ENCODE assay signal across 26 cellular contexts in the genomic region with DNA sequence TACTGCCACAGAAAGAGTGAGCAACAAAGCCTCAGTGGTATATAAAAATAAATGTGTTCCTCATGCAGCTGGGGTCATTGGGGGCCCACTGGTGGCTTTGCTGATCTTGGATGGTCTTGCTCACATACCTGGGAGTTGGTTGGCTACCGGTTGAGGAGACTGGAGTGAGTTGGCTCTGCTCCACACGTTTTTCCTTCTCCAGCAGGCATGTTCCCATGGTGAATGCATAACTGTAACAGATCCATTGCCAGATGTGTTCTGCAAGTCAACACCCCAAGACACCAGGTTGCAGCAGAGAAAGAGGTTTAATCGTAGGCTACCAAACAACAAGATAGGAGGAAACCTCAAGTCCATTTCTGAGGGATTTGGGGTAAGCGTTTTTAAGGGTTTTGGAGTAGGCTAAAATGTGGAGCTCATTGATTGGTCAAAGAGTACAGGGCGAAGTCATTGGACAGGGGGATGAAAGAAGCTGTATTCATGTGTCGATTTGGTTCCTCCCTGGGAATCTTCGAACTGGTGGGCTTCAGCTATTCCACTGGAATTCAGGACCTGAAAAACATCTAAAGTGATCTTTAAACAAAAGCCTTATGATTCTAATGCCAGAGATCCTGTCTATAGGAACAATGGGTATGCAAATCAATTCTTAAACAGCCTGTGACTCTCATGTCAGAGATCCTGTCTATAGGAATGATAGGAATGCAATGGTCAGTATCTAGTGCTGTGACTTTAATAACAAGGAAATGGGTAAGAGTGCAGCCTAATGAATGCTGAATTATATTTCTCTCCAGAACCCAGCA.
DNase-seq lines count a peak whose midpoint lies in the region; ATAC-seq and TF ChIP-seq lines count a peak whose summit lies in the region.
"Had no signal": no experiment of that assay in that cellular context is flagged by ENCODE, and none has a peak within 500 bp of the region (broad histone marks: within the 10 kb centered on the region; RNA-seq: fewer than 3 reads in every experiment).

No MANE protein-coding gene starts in this region.

- intact Hi-C loops in upper lobe of right lung (cut with DNase I): no loop called here

- no peak for TF ChIP-seq CTCF in upper lobe of right lung (IDR thresholded peaks at IDR 0.05)

- H3K4me1 ChIP-seq in upper lobe of right lung: no peaks in the 10 kb centered on the region
- H3K4me1 ChIP-seq: A549, foreskin keratinocyte, Peyer's patch had no signal

- H3K9me3 ChIP-seq in T-helper 17 cell (ENCODE audit: control insufficient read depth, low read length, poor library complexity, severe bottlenecking): no peaks in the 10 kb centered on the region
- H3K9me3 ChIP-seq in upper lobe of right lung: no peaks in the 10 kb centered on the region
- H3K9me3 ChIP-seq: A549, Peyer's patch had no signal

- peaks cover 7% of the 10 kb centered on the region for H3K9me3 Mint-ChIP-seq in activated T-cell treated with anti-CD3 and anti-CD28 coated beads, Interleukin-2, amount 50 U/mL, for 24 hours
- no peaks in the 10 kb centered on the region for H3K9me3 Mint-ChIP-seq in activated T-cell treated with anti-CD3 and anti-CD28 coated beads, Interleukin-2, amount 50 U/mL, for 4 hours
- H3K9me3 Mint-ChIP-seq in effector memory CD8-positive, alpha-beta T cell: peaks cover 0 to 3% of the 10 kb centered on the region in 2 donors
- H3K9me3 Mint-ChIP-seq: nephron had no signal

- H3K4me1 Mint-ChIP-seq in activated T-cell treated with anti-CD3 and anti-CD28 coated beads, Interleukin-2, amount 50 U/mL, for 24 hours (ENCODE audit: low read depth): peaks cover 66% of the 10 kb centered on the region
- H3K4me1 Mint-ChIP-seq in activated T-cell treated with anti-CD3 and anti-CD28 coated beads, Interleukin-2, amount 50 U/mL, for 4 hours (ENCODE audit: low read depth): peaks cover 17% of the 10 kb centered on the region
- peaks cover 14% of the 10 kb centered on the region for H3K4me1 Mint-ChIP-seq in T-helper 17 cell
- H3K4me1 Mint-ChIP-seq in effector memory CD8-positive, alpha-beta T cell (ENCODE audit: low read depth in 2 of 2): peaks cover 20 to 31% of the 10 kb centered on the region in 2 donors
- H3K4me1 Mint-ChIP-seq: nephron had no signal

- H3K27me3 Mint-ChIP-seq in activated T-cell treated with anti-CD3 and anti-CD28 coated beads, Interleukin-2, amount 50 U/mL, for 24 hours: peaks cover 17% of the 10 kb centered on the region
- peaks cover 6% of the 10 kb centered on the region for H3K27me3 Mint-ChIP-seq in activated T-cell treated with anti-CD3 and anti-CD28 coated beads, Interleukin-2, amount 50 U/mL, for 4 hours (ENCODE audit: low read depth)
- no peaks in the 10 kb centered on the region for H3K27me3 Mint-ChIP-seq in T-helper 17 cell
- no peaks in the 10 kb centered on the region for H3K27me3 Mint-ChIP-seq in effector memory CD8-positive, alpha-beta T cell

- peaks cover 2% of the 10 kb centered on the region for H3K36me3 Mint-ChIP-seq in activated T-cell treated with anti-CD3 and anti-CD28 coated beads, Interleukin-2, amount 50 U/mL, for 24 hours (ENCODE audit: low read depth)
- no peaks in the 10 kb centered on the region for H3K36me3 Mint-ChIP-seq in activated T-cell treated with anti-CD3 and anti-CD28 coated beads, Interleukin-2, amount 50 U/mL, for 4 hours (ENCODE audit: insufficient read depth)
- H3K36me3 Mint-ChIP-seq in T-helper 17 cell (ENCODE audit: low read depth): no peaks in the 10 kb centered on the region
- H3K36me3 Mint-ChIP-seq in effector memory CD8-positive, alpha-beta T cell (ENCODE audit: insufficient read depth): peaks cover 2% of the 10 kb centered on the region

- DNase-seq in activated T-cell treated with anti-CD3 and anti-CD28 coated beads, Interleukin-2, amount 50 U/mL, for 24 hours: no peak
- no peak for DNase-seq in activated T-cell treated with anti-CD3 and anti-CD28 coated beads, Interleukin-2, amount 50 U/mL, for 4 hours
- DNase-seq in T-helper 17 cell: no peak
- DNase-seq in effector memory CD8-positive, alpha-beta T cell: no peak
- DNase-seq in stimulated activated CD8-positive, alpha-beta memory T cell treated with anti-CD3 and anti-CD28 coated beads, Interleukin-4, amount 100 ng/mL, for 48 hours: peak; percentile 41
- no peak for DNase-seq in SIG-M5 treated with dmso at 0.1 percent for 504 hours (lab: John Stamatoyannopoulos, UW; ENCODE audit: unreplicated experiment)
- no peak for DNase-seq in upper lobe of right lung
- DNase-seq: amygdala; DMS 273 treated with DMSO at 0.1 percent for 48 hours; foreskin keratinocyte; HFFc6; hippocampal formation; KG1; left cardiac atrium; mesenchymal stem cell; MV-4-11; NCI-H1930; Peyer's patch; stimulated activated CD4-positive, alpha-beta T cell treated with anti-CD3 and anti-CD28 coated beads, Interleukin-1b, Interleukin-23, amount 100 ng/mL, for 48 hours; T-helper 9 cell had no signal

- peak overlapping the region; percentile 44 for H3K4me3 Mint-ChIP-seq in activated T-cell treated with anti-CD3 and anti-CD28 coated beads, Interleukin-2, amount 50 U/mL, for 24 hours
- H3K4me3 Mint-ChIP-seq in activated T-cell treated with anti-CD3 and anti-CD28 coated beads, Interleukin-2, amount 50 U/mL, for 4 hours: no peak overlapping the region
- no peak overlapping the region for H3K4me3 Mint-ChIP-seq in T-helper 17 cell
- H3K4me3 Mint-ChIP-seq in effector memory CD8-positive, alpha-beta T cell: peak overlapping the region in 1 of 2 donors; percentile 50
- H3K4me3 Mint-ChIP-seq: HFFc6, nephron had no signal

- no peak overlapping the region for H3K27ac ChIP-seq in upper lobe of right lung
- H3K27ac ChIP-seq: A549, cardiac muscle cell, epithelial cell of prostate, foreskin keratinocyte, Peyer's patch had no signal

- H3K4me3 ChIP-seq in upper lobe of right lung: no peak overlapping the region
- H3K4me3 ChIP-seq: A549, cardiac muscle cell, Peyer's patch had no signal

- no peaks in the 10 kb centered on the region for H3K36me3 ChIP-seq in upper lobe of right lung
- H3K36me3 ChIP-seq: cardiac muscle cell, Peyer's patch had no signal

- H3K27me3 ChIP-seq in upper lobe of right lung: no peaks in the 10 kb centered on the region
- H3K27me3 ChIP-seq: cardiac muscle cell, foreskin keratinocyte, Peyer's patch had no signal

- H3K27ac Mint-ChIP-seq in activated T-cell treated with anti-CD3 and anti-CD28 coated beads, Interleukin-2, amount 50 U/mL, for 24 hours: peak overlapping the region; percentile 93
- peak overlapping the region; percentile 71 for H3K27ac Mint-ChIP-seq in T-helper 17 cell
- H3K27ac Mint-ChIP-seq in effector memory CD8-positive, alpha-beta T cell: peak overlapping the region; percentile 87 to 91
- H3K27ac Mint-ChIP-seq: HFFc6, nephron, progenitor cell of endocrine pancreas had no signal

- no peak for ATAC-seq in activated T-cell treated with anti-CD3 and anti-CD28 coated beads, Interleukin-2, amount 50 U/mL, for 4 hours
- no peak for ATAC-seq in T-helper 17 cell
- no peak for ATAC-seq in effector memory CD8-positive, alpha-beta T cell (replicated peaks)
- ATAC-seq in GM21360 (IDR thresholded peaks at IDR 0.05; ENCODE audit: unreplicated experiment): no peak
- ATAC-seq in upper lobe of right lung: no peak
- ATAC-seq: A549, foreskin keratinocyte, left cardiac atrium had no signal
